Comparison of ENCODE assay signal across 1 cellular context in the genomic region with DNA sequence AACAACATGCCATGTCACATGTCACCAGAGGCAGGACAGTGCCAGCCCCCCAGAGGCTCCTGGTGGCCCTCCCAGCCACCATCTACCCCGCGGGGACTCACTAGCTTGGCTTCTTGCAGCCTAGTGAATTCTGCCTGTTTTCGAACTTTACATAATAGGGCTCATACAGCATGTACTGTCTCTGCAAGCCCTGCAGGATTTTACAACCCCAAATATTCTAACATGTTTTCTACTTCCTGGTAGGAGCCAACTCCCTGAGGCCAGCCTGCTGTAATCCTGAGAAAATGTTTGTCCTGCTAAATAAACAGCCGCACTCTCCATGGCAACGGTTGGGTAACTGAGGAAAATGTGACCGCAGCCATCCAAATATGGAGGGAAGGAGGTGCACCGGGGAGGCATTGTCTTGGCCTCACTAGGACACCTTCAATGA.
TF ChIP-seq lines count a peak whose summit lies in the region.

No MANE protein-coding gene starts in this region.

TF ChIP-seq in HepG2, 621 proteins besides CTCF, POLR2A, EP300 and RAD21 (continued from another document and continues in another):
- TF ChIP-seq, protein P1, sequence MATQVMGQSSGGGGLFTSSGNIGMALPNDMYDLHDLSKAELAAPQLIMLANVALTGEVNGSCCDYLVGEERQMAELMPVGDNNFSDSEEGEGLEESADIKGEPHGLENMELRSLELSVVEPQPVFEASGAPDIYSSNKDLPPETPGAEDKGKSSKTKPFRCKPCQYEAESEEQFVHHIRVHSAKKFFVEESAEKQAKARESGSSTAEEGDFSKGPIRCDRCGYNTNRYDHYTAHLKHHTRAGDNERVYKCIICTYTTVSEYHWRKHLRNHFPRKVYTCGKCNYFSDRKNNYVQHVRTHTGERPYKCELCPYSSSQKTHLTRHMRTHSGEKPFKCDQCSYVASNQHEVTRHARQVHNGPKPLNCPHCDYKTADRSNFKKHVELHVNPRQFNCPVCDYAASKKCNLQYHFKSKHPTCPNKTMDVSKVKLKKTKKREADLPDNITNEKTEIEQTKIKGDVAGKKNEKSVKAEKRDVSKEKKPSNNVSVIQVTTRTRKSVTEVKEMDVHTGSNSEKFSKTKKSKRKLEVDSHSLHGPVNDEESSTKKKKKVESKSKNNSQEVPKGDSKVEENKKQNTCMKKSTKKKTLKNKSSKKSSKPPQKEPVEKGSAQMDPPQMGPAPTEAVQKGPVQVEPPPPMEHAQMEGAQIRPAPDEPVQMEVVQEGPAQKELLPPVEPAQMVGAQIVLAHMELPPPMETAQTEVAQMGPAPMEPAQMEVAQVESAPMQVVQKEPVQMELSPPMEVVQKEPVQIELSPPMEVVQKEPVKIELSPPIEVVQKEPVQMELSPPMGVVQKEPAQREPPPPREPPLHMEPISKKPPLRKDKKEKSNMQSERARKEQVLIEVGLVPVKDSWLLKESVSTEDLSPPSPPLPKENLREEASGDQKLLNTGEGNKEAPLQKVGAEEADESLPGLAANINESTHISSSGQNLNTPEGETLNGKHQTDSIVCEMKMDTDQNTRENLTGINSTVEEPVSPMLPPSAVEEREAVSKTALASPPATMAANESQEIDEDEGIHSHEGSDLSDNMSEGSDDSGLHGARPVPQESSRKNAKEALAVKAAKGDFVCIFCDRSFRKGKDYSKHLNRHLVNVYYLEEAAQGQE (IDR thresholded peaks at IDR 0.05; ENCODE audit: borderline replicate concordance in 1 of 2, low read depth in 1 of 2, low read length in 2 of 2), result no peak
- TF ChIP-seq TAF1 (CRISPR knock-in tag; IDR thresholded peaks at IDR 0.05), result no peak
- TF ChIP-seq, protein P2, sequence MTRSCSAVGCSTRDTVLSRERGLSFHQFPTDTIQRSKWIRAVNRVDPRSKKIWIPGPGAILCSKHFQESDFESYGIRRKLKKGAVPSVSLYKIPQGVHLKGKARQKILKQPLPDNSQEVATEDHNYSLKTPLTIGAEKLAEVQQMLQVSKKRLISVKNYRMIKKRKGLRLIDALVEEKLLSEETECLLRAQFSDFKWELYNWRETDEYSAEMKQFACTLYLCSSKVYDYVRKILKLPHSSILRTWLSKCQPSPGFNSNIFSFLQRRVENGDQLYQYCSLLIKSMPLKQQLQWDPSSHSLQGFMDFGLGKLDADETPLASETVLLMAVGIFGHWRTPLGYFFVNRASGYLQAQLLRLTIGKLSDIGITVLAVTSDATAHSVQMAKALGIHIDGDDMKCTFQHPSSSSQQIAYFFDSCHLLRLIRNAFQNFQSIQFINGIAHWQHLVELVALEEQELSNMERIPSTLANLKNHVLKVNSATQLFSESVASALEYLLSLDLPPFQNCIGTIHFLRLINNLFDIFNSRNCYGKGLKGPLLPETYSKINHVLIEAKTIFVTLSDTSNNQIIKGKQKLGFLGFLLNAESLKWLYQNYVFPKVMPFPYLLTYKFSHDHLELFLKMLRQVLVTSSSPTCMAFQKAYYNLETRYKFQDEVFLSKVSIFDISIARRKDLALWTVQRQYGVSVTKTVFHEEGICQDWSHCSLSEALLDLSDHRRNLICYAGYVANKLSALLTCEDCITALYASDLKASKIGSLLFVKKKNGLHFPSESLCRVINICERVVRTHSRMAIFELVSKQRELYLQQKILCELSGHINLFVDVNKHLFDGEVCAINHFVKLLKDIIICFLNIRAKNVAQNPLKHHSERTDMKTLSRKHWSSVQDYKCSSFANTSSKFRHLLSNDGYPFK (CRISPR knock-in tag; IDR thresholded peaks at IDR 0.05; ENCODE audit: borderline replicate concordance), result no peak; the same call in 1 of the 2 replicates
- TF ChIP-seq MYC (CRISPR knock-in tag; IDR thresholded peaks at IDR 0.05; ENCODE audit: borderline replicate concordance), result no peak
- no peak for TF ChIP-seq NBN (conservative IDR thresholded peaks at IDR 0.05)
- no peak for TF ChIP-seq NCOA5 (CRISPR knock-in tag; IDR thresholded peaks at IDR 0.05)
- TF ChIP-seq, protein P3, sequence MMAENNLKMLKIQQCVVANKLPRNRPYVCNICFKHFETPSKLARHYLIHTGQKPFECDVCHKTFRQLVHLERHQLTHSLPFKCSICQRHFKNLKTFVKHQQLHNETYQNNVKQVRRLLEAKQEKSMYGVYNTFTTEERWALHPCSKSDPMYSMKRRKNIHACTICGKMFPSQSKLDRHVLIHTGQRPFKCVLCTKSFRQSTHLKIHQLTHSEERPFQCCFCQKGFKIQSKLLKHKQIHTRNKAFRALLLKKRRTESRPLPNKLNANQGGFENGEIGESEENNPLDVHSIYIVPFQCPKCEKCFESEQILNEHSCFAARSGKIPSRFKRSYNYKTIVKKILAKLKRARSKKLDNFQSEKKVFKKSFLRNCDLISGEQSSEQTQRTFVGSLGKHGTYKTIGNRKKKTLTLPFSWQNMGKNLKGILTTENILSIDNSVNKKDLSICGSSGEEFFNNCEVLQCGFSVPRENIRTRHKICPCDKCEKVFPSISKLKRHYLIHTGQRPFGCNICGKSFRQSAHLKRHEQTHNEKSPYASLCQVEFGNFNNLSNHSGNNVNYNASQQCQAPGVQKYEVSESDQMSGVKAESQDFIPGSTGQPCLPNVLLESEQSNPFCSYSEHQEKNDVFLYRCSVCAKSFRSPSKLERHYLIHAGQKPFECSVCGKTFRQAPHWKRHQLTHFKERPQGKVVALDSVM (CRISPR knock-in tag; IDR thresholded peaks at IDR 0.05), result no peak; the same call in 1 of the 2 replicates
- no peak for TF ChIP-seq ZNF12 (CRISPR knock-in tag; IDR thresholded peaks at IDR 0.05)
- TF ChIP-seq SAFB2 (CRISPR knock-in tag; IDR thresholded peaks at IDR 0.05; ENCODE audit: borderline replicate concordance, low read depth), result peak; percentile 45; the same call in 1 of the 2 replicates
- no peak for TF ChIP-seq RFXANK (CRISPR knock-in tag; IDR thresholded peaks at IDR 0.05)
- no peak for TF ChIP-seq ARNT2 (CRISPR knock-in tag; IDR thresholded peaks at IDR 0.05; ENCODE audit: low read depth)
- TF ChIP-seq, protein P4, sequence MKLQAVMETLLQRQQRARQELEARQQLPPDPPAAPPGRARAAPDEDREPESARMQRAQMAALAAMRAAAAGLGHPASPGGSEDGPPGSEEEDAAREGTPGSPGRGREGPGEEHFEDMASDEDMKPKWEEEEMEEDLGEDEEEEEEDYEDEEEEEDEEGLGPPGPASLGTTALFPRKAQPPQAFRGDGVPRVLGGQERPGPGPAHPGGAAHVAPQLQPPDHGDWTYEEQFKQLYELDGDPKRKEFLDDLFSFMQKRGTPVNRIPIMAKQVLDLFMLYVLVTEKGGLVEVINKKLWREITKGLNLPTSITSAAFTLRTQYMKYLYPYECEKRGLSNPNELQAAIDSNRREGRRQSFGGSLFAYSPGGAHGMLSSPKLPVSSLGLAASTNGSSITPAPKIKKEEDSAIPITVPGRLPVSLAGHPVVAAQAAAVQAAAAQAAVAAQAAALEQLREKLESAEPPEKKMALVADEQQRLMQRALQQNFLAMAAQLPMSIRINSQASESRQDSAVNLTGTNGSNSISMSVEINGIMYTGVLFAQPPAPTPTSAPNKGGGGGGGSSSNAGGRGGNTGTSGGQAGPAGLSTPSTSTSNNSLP (IDR thresholded peaks at IDR 0.05; ENCODE audit: low read depth, low read length), result peak; percentile 30; the same call in 1 of the 2 replicates
- no peak for TF ChIP-seq PHF20 (CRISPR knock-in tag; IDR thresholded peaks at IDR 0.05)
- TF ChIP-seq, protein P5, sequence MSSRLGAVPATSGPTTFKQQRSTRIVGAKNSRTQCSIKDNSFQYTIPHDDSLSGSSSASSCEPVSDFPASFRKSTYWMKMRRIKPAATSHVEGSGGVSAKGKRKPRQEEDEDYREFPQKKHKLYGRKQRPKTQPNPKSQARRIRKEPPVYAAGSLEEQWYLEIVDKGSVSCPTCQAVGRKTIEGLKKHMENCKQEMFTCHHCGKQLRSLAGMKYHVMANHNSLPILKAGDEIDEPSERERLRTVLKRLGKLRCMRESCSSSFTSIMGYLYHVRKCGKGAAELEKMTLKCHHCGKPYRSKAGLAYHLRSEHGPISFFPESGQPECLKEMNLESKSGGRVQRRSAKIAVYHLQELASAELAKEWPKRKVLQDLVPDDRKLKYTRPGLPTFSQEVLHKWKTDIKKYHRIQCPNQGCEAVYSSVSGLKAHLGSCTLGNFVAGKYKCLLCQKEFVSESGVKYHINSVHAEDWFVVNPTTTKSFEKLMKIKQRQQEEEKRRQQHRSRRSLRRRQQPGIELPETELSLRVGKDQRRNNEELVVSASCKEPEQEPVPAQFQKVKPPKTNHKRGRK (CRISPR knock-in tag; IDR thresholded peaks at IDR 0.05), result no peak
- TF ChIP-seq, protein P6, sequence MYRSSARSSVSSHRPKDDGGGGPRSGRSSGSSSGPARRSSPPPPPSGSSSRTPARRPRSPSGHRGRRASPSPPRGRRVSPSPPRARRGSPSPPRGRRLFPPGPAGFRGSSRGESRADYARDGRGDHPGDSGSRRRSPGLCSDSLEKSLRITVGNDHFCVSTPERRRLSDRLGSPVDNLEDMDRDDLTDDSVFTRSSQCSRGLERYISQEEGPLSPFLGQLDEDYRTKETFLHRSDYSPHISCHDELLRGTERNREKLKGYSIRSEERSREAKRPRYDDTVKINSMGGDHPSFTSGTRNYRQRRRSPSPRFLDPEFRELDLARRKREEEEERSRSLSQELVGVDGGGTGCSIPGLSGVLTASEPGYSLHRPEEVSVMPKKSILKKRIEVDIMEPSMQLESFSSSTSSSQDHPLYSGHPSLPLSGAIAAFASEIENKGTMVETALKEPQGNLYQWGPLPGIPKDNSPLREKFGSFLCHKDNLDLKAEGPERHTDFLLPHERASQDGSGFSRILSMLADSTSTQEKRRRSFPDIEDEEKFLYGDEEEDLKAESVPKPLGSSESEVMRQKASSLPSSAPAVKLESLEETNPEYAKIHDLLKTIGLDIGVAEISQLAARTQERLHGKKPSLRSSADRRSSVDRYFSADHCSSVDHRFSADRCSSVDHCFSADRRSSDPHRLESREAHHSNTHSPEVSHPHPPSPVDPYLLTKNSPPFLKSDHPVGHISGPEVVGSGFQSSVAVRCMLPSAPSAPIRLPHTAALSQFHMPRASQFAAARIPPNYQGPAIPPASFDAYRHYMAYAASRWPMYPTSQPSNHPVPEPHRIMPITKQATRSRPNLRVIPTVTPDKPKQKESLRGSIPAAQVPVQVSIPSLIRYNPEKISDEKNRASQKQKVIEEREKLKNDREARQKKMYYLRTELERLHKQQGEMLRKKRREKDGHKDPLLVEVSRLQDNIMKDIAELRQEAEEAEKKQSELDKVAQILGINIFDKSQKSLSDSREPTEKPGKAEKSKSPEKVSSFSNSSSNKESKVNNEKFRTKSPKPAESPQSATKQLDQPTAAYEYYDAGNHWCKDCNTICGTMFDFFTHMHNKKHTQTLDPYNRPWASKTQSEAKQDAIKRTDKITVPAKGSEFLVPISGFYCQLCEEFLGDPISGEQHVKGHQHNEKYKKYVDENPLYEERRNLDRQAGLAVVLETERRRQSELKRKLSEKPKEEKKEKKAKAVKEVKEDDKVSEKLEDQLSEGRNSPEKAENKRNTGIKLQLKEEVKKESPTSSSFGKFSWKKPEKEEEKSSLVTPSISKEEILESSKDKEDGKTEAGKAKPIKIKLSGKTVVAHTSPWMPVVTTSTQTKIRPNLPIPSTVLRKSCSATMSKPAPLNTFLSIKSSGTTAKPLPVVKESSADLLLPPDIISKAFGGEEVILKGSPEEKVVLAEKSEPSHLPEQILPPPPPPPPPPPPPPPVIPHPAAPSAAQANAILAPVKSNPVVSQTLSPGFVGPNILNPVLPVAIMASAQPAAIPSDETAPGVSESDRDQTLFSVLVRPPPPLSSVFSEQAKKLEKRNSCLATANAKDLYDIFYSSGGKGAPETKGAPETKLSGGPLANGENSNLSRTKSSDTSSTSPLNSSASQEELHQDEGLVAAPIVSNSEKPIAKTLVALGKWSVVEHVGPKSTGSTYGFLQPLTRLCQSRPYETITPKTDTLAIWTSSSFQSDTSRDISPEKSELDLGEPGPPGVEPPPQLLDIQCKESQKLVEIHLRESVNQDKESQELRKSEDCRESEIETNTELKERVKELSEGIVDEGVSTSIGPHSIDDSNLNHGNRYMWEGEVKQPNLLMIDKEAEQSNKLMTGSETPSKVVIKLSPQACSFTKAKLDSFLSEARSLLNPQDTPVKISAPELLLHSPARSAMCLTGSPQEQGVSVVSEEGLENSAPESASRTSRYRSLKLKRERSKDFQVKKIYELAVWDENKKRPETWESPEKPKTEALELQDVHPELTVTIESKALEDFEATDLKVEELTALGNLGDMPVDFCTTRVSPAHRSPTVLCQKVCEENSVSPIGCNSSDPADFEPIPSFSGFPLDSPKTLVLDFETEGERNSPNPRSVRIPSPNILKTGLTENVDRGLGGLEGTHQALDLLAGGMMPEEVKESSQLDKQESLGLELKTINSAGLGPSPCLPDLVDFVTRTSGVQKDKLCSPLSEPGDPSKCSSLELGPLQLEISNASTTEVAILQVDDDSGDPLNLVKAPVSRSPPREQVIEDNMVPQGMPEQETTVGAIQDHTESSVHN (CRISPR knock-in tag; IDR thresholded peaks at IDR 0.05), result no peak
- TF ChIP-seq, protein P7, sequence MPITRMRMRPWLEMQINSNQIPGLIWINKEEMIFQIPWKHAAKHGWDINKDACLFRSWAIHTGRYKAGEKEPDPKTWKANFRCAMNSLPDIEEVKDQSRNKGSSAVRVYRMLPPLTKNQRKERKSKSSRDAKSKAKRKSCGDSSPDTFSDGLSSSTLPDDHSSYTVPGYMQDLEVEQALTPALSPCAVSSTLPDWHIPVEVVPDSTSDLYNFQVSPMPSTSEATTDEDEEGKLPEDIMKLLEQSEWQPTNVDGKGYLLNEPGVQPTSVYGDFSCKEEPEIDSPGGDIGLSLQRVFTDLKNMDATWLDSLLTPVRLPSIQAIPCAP (CRISPR knock-in tag; IDR thresholded peaks at IDR 0.05; ENCODE audit: low read depth), result no peak
- TF ChIP-seq, protein P8, sequence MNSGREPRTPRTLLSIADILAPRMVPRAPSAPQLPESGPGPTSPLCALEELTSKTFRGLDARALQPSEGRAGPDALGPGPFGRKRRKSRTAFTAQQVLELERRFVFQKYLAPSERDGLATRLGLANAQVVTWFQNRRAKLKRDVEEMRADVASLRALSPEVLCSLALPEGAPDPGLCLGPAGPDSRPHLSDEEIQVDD (CRISPR knock-in tag; IDR thresholded peaks at IDR 0.05; ENCODE audit: borderline replicate concordance), result no peak
- no peak for TF ChIP-seq JUN (CRISPR knock-in tag; IDR thresholded peaks at IDR 0.05)
- no peak for TF ChIP-seq ZNF282 (IDR thresholded peaks at IDR 0.05; ENCODE audit: partially characterized antibody)
- TF ChIP-seq ZNF180 (CRISPR knock-in tag; IDR thresholded peaks at IDR 0.05; ENCODE audit: borderline replicate concordance, low read depth), result no peak
- TF ChIP-seq CBX2 (IDR thresholded peaks at IDR 0.05; ENCODE audit: low read depth, low read length), result no peak
- no peak for TF ChIP-seq CBX2 (CRISPR knock-in tag; IDR thresholded peaks at IDR 0.05; ENCODE audit: low read depth)
- no peak for TF ChIP-seq NFRKB (IDR thresholded peaks at IDR 0.05)
- no peak for TF ChIP-seq DNMT1 (CRISPR knock-in tag; IDR thresholded peaks at IDR 0.05)
- TF ChIP-seq ZNF260 (CRISPR knock-in tag; IDR thresholded peaks at IDR 0.05; ENCODE audit: borderline replicate concordance, low read depth), result no peak
- TF ChIP-seq, protein P9, sequence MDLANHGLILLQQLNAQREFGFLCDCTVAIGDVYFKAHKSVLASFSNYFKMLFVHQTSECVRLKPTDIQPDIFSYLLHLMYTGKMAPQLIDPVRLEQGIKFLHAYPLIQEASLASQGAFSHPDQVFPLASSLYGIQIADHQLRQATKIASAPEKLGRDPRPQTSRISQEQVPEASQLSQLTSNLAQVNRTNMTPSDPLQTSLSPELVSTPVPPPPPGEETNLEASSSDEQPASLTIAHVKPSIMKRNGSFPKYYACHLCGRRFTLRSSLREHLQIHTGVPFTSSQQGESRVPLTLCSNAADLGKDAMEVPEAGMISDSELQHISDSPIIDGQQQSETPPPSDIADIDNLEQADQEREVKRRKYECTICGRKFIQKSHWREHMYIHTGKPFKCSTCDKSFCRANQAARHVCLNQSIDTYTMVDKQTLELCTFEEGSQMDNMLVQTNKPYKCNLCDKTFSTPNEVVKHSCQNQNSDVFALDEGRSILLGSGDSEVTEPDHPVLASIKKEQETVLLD (CRISPR knock-in tag; IDR thresholded peaks at IDR 0.05; ENCODE audit: low read depth), result no peak
- TF ChIP-seq AHR (CRISPR knock-in tag; IDR thresholded peaks at IDR 0.05), result no peak
- no peak for TF ChIP-seq HOXA7 (CRISPR knock-in tag; IDR thresholded peaks at IDR 0.05)
- TF ChIP-seq U2AF1 (optimal IDR thresholded peaks at IDR 0.05; ENCODE audit: low read depth, low read length), result no peak
- TF ChIP-seq PRMT3 (CRISPR knock-in tag; IDR thresholded peaks at IDR 0.05; ENCODE audit: borderline replicate concordance, low read depth), result no peak
